In genomic region chr18:21383031-21383430, GRCh38 we compare ENCODE assay signal across 22 cellular contexts.
"Had no signal": no experiment of that assay in that cellular context is flagged by ENCODE, and none has a peak within 500 bp of the region (broad histone marks: within the 10 kb centered on the region; RNA-seq: fewer than 3 reads in every experiment).

No MANE protein-coding gene starts in this region.

- H3K4me1 ChIP-seq: esophagus squamous epithelium, gastrocnemius medialis, heart right ventricle, left lung, lower lobe of right lung had no signal

- H3K9me3 Mint-ChIP-seq: mesothelial cell of epicardium had no signal

- H3K27ac ChIP-seq: coronary artery, dorsolateral prefrontal cortex, epithelial cell of prostate, esophagus squamous epithelium, gastrocnemius medialis, heart right ventricle, left lung, lower lobe of right lung had no signal

- H3K27ac Mint-ChIP-seq: mesothelial cell of epicardium had no signal

- H3K9me3 ChIP-seq: esophagus squamous epithelium, gastrocnemius medialis, heart right ventricle, left lung, lower lobe of right lung, mucosa of descending colon had no signal

- H3K4me3 ChIP-seq: coronary artery, dorsolateral prefrontal cortex, esophagus squamous epithelium, gastrocnemius medialis, heart right ventricle, left lung, lower lobe of right lung, mucosa of descending colon had no signal

- DNase-seq: dermis blood vessel endothelial cell; dorsolateral prefrontal cortex; effector CD4-positive, alpha-beta T cell; effector memory CD4-positive, alpha-beta T cell; erythroblast; esophagus squamous epithelium; foreskin fibroblast; foreskin melanocyte; gastrocnemius medialis; glutamatergic neuron; head of caudate nucleus; heart right ventricle; hippocampal formation; left cardiac atrium; left lung; left ventricle myocardium superior; lower lobe of right lung; mesenchymal stem cell; mucosa of descending colon had no signal

- H3K27me3 ChIP-seq: dorsolateral prefrontal cortex, gastrocnemius medialis, heart right ventricle, left lung had no signal

- H3K36me3 ChIP-seq: esophagus squamous epithelium, gastrocnemius medialis, heart right ventricle, left lung, lower lobe of right lung had no signal

- H3K4me3 Mint-ChIP-seq: mesothelial cell of epicardium had no signal
